In the genomic region with DNA sequence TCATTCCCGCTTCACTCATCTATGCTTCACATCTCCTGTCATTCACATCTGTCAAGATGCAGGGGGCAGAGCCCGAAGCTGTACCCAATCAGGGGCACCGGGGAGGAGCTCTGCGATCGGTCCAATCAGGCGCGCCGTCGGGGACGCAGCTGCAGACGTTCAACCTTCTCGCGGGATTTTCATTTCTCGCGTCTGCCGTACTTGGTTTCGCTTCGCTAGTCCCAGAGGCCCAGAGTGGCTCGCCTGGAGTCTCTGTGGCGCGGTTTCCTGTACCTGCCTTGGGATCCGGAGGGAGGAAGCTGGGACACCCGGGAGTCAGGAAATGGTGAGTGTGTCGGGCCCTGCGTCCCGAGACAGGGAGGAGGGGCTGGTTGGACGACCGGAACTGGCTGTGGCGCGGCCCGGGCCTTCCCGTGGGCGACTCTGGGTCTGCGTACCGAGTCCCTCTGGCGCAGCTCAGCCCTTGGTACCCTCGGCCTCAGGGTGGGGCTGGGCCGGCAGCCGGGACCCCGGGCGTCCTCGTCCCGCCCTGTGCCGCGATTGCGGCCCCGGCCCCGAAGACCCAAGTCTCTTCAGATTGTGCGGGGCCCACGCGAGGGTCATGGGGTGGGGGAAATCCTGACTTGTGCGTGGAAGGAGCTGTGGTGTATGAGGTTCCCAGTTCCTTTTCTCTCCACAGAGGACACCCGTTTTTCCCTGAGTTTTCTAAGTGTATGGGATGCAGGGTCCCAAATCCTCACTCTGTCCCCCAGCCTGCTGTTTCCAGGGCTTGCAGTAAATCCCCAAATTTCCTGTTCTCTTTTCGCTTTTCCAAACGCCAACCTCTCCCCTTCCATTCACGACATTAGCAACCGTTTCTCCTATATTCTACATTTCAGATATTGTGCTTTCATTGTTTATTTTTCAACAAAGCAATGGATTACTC, we compare ENCODE assay signal across 8 cellular contexts.
DNase-seq lines count a peak whose midpoint lies in the region; ATAC-seq and TF ChIP-seq lines count a peak whose summit lies in the region.

TSS of gene ZNF136 (plus strand) at position 215 of the 925 bp plus-strand sequence. CDS start at position 323, 108 bp downstream.

- H3K36me3 ChIP-seq in mucosa of stomach (ENCODE audit: control insufficient read depth, insufficient read depth, low read length), result no peaks in the 10 kb centered on the region

- TF ChIP-seq RAD21 in Ishikawa (IDR thresholded peaks at IDR 0.05; ENCODE audit: low read depth), result no peak

- no peaks in the 10 kb centered on the region for H3K4me1 ChIP-seq in mucosa of stomach (ENCODE audit: control insufficient read depth, insufficient read depth, low read length)

- peak within 1 kb of the TSS; percentile 34 for H3K4me3 ChIP-seq in mucosa of stomach (ENCODE audit: low read length)

- H3K9me3 ChIP-seq in mucosa of stomach (ENCODE audit: control insufficient read depth, low read length), result no peaks in the 10 kb centered on the region

- H3K27me3 ChIP-seq in mucosa of stomach (ENCODE audit: control insufficient read depth, insufficient read depth, low read length), result no peaks in the 10 kb centered on the region

- ATAC-seq in GM21619 (IDR thresholded peaks at IDR 0.05; ENCODE audit: unreplicated experiment), result peak; percentile 94

- peak within 1 kb of the TSS; percentile 97 for H3K9ac ChIP-seq in mucosa of stomach (ENCODE audit: low read length)

- DNase-seq in DMS153 (lab: John Stamatoyannopoulos, UW), result peak; percentile 92
- peak; percentile 99 for DNase-seq in OCI-M2 (lab: John Stamatoyannopoulos, UW; ENCODE audit: unreplicated experiment)
- DNase-seq in activated T-cell treated with anti-CD3 and anti-CD28 coated beads, Interleukin-2, amount 50 U/mL, for 1 hour, result peak; percentile 87
- DNase-seq in erythroblast (lab: John Stamatoyannopoulos, UW), result peak; percentile 96
- peak; percentile 94 for DNase-seq in stimulated activated CD8-positive, alpha-beta memory T cell treated with anti-CD3 and anti-CD28 coated beads, Interleukin-4, amount 100 ng/mL, for 48 hours

- no peak for TF ChIP-seq EP300 in Ishikawa (IDR thresholded peaks at IDR 0.05; ENCODE audit: borderline replicate concordance)

- peak; percentile 82 for TF ChIP-seq POLR2A in erythroblast (IDR thresholded peaks at IDR 0.05; ENCODE audit: low read length)

TF ChIP-seq in Ishikawa, 13 proteins besides CTCF, POLR2A, EP300 and RAD21:
- TF ChIP-seq FOXM1 (IDR thresholded peaks at IDR 0.05; ENCODE audit: borderline replicate concordance, low read depth), result no peak
- TF ChIP-seq, protein P1, sequence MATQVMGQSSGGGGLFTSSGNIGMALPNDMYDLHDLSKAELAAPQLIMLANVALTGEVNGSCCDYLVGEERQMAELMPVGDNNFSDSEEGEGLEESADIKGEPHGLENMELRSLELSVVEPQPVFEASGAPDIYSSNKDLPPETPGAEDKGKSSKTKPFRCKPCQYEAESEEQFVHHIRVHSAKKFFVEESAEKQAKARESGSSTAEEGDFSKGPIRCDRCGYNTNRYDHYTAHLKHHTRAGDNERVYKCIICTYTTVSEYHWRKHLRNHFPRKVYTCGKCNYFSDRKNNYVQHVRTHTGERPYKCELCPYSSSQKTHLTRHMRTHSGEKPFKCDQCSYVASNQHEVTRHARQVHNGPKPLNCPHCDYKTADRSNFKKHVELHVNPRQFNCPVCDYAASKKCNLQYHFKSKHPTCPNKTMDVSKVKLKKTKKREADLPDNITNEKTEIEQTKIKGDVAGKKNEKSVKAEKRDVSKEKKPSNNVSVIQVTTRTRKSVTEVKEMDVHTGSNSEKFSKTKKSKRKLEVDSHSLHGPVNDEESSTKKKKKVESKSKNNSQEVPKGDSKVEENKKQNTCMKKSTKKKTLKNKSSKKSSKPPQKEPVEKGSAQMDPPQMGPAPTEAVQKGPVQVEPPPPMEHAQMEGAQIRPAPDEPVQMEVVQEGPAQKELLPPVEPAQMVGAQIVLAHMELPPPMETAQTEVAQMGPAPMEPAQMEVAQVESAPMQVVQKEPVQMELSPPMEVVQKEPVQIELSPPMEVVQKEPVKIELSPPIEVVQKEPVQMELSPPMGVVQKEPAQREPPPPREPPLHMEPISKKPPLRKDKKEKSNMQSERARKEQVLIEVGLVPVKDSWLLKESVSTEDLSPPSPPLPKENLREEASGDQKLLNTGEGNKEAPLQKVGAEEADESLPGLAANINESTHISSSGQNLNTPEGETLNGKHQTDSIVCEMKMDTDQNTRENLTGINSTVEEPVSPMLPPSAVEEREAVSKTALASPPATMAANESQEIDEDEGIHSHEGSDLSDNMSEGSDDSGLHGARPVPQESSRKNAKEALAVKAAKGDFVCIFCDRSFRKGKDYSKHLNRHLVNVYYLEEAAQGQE (IDR thresholded peaks at IDR 0.05; ENCODE audit: low read depth), result no peak
- peak; percentile 62; the same call in 1 of the 2 replicates for TF ChIP-seq MAX (IDR thresholded peaks at IDR 0.05)
- peak; percentile 67 for TF ChIP-seq TAF1 (IDR thresholded peaks at IDR 0.05; ENCODE audit: low read depth)
- TF ChIP-seq TCF12 (IDR thresholded peaks at IDR 0.05; ENCODE audit: low read depth), result peak; percentile 60; the same call in 1 of the 2 replicates

Comparison
In these comparisons a context has a peak if more than half of its experiments do, and no peak if none do; other contexts are left out.
1. Peak in every context shown above with its lines: DNase-seq, ATAC-seq and H3K4me3 ChIP-seq.